8 cellular contexts compared by ENCODE assay signal in genomic region chr17:45148183-45149036, GRCh38. TPM values are rescaled to one million over a fixed set of nuclear protein-coding genes. Genes with fewer than 3 reads are reported as not detected.
DNase-seq lines count a peak whose midpoint lies in the region; ATAC-seq and TF ChIP-seq lines count a peak whose summit lies in the region.

TSS of gene HEXIM1 (plus strand) at chr17:45148475. CDS start at chr17:45149191, 716 bp downstream.

- CTCF ChIA-PET in AG04450 (lab: Charles Lee): interaction anchor here (0.6 to 7.3 kb wide), 19 partner anchors 12 to 256 kb away, joined by 3 to 181 read pairs (median 4); partner anchors contain the start of genes ACBD4, HEXIM2 and PLCD3
- CTCF ChIA-PET in activated B cell treated with CpG ODN at 0.5 μM for 24 hours (lab: Charles Lee): interaction anchor here (1.0 to 6.3 kb wide), 13 partner anchors 8 to 168 kb away, joined by 3 to 167 read pairs (median 4); partner anchors contain the start of genes ACBD4, HEXIM2 and PLCD3

- in situ Hi-C loops in GM18951 (cut with MboI; ENCODE audit: low sequenced_read_pairs, unreplicated experiment): no loop called here

- peaks cover 61% of the 10 kb centered on the region for H3K4me1 Mint-ChIP-seq in activated B cell treated with CpG ODN at 0.5 μM for 24 hours

- intact Hi-C loops in activated B cell treated with CpG ODN at 0.5 μM for 24 hours (cut with micrococcal nuclease): loop anchor here (1.0 to 2.0 kb wide), 7 partner anchors 13 to 168 kb away; partner anchors contain the start of genes ACBD4, HEXIM2, MAP3K14 and NMT1

- H3K27me3 Mint-ChIP-seq in activated B cell treated with CpG ODN at 0.5 μM for 24 hours: no peaks in the 10 kb centered on the region

- TF ChIP-seq POLR2A in GM18951 (IDR thresholded peaks at IDR 0.05; ENCODE audit: extremely low read depth, insufficient read depth, insufficient read length): peak; percentile 100

- H3K4me2 ChIP-seq in smooth muscle cell: peak within 1 kb of the TSS; percentile 95

- peak within 1 kb of the TSS; percentile 96 for H3K4me3 ChIP-seq in AG04450 (ENCODE audit: low read depth, low read length)
- peak within 1 kb of the TSS; percentile 74 for H3K4me3 ChIP-seq in smooth muscle cell

- no peaks in the 10 kb centered on the region for H3K36me3 ChIP-seq in smooth muscle cell (ENCODE audit: low read depth)

- peak within 1 kb of the TSS; percentile 100 for H3K27ac Mint-ChIP-seq in activated B cell treated with CpG ODN at 0.5 μM for 24 hours

- H4K20me1 ChIP-seq in smooth muscle cell (ENCODE audit: low read depth): peaks cover 45% of the 10 kb centered on the region

- peak; percentile 99 for DNase-seq in AG04450 (ENCODE audit: low read depth, low spot score)
- peak; percentile 100 for DNase-seq in NCI-H345 (lab: John Stamatoyannopoulos, UW)
- DNase-seq in activated B cell treated with CpG ODN at 0.5 μM for 24 hours: peak; percentile 97
- peak; percentile 89 to 100 (median 99) for DNase-seq in caudate nucleus (lab: John Stamatoyannopoulos, UW)
- DNase-seq in iPS-NIHi7 (ENCODE audit: extremely low spot score): peak; percentile 92
- DNase-seq in smooth muscle cell (lab: John Stamatoyannopoulos, UW; ENCODE audit: unreplicated experiment): peak; percentile 97

- ATAC-seq in HG03196 (IDR thresholded peaks at IDR 0.05; ENCODE audit: unreplicated experiment) (peak; percentile 55), activated B cell treated with CpG ODN at 0.5 μM for 24 hours (ENCODE audit: low read depth) (peak; percentile 74)

- H3F3A ChIP-seq in smooth muscle cell (ENCODE audit: low read depth): peaks cover 23% of the 10 kb centered on the region

- TF ChIP-seq CTCF in AG04450 (IDR thresholded peaks at IDR 0.05; ENCODE audit: low read depth, low read length) (no peak), activated B cell treated with CpG ODN at 0.5 μM for 24 hours (IDR thresholded peaks at IDR 0.05) (no peak), smooth muscle cell (IDR thresholded peaks at IDR 0.05; ENCODE audit: borderline replicate concordance, insufficient read depth, poor library complexity, severe bottlenecking) (no peak)

- under 1% methylated on average over 53 of the region's 58 CpGs for WGBS in smooth muscle cell (ENCODE audit: low lambda C conversion rate)

- H3K4me1 ChIP-seq in smooth muscle cell (ENCODE audit: low read depth): peaks cover 17% of the 10 kb centered on the region

- POLR2A ChIA-PET in AG04450 (lab: Yijun Ruan, JAX): interaction anchor here (0.6 to 7.4 kb wide), 52 partner anchors 8 to 1624 kb away, joined by 3 to 399 read pairs (median 5); partner anchors contain the start of genes ACBD4, C1QL1, EFTUD2 and HEXIM2
- POLR2A ChIA-PET in activated B cell treated with CpG ODN at 0.5 μM for 24 hours (lab: Charles Lee): interaction anchor here (0.6 to 8.7 kb wide), 35 partner anchors 9 to 381 kb away, joined by 3 to 703 read pairs (median 6); partner anchors contain the start of genes ACBD4, DCAKD, EFTUD2 and FMNL1

- H3K9ac ChIP-seq in smooth muscle cell (ENCODE audit: low read depth): peak within 1 kb of the TSS; percentile 98

- peak within 1 kb of the TSS; percentile 54 for H2AFZ ChIP-seq in smooth muscle cell (ENCODE audit: low read depth)

- H3K79me2 ChIP-seq in smooth muscle cell (ENCODE audit: low read depth): peaks cover 32% of the 10 kb centered on the region

- H3K27me3 ChIP-seq in AG04450 (ENCODE audit: control insufficient read depth, insufficient read depth, low read length): no peaks in the 10 kb centered on the region
- H3K27me3 ChIP-seq in smooth muscle cell (ENCODE audit: low read depth): no peaks in the 10 kb centered on the region

- no peaks in the 10 kb centered on the region for H3K9me3 Mint-ChIP-seq in activated B cell treated with CpG ODN at 0.5 μM for 24 hours

- peak within 1 kb of the TSS; percentile 96 for H3K4me3 Mint-ChIP-seq in activated B cell treated with CpG ODN at 0.5 μM for 24 hours

- H3K9me3 ChIP-seq in AG04450 (ENCODE audit: control insufficient read depth, insufficient read depth, low read length) (no peaks in the 10 kb centered on the region; the same call in 1 of the 2 replicates), smooth muscle cell (replicated peaks; ENCODE audit: low read depth) (no peaks in the 10 kb centered on the region)

- H3K27ac ChIP-seq in AG04450 (ENCODE audit: low read depth, low read length) (peak within 1 kb of the TSS; percentile 98), caudate nucleus (ENCODE audit: low read depth, low read length) (peak within 1 kb of the TSS; percentile 100), smooth muscle cell (ENCODE audit: low read depth) (peak within 1 kb of the TSS; percentile 97)

- H3K36me3 Mint-ChIP-seq in activated B cell treated with CpG ODN at 0.5 μM for 24 hours (ENCODE audit: low read depth): peaks cover 19% of the 10 kb centered on the region

RNA-seq across cellular contexts. Expression of gene HEXIM1, which starts in this region (rescaled TPM):
- 12.4 and 13.2 TPM in 2 replicates for polyA plus RNA-seq in AG04450 (2011; rRNA removed)
- polyA minus RNA-seq in AG04450 (2011; rRNA and poly(A)+ RNA removed): 10.0 and 11.4 TPM in 2 replicates
- total RNA-seq in activated B cell treated with CpG ODN at 0.5 μM for 24 hours: 19.5 and 21.5 TPM in 2 replicates
- 9.3 and 13.7 TPM in 2 replicates for total RNA-seq in smooth muscle cell
- 9.4 TPM in 2 replicates for polyA plus RNA-seq in smooth muscle cell

Comparison
In these comparisons a context has a peak if more than half of its experiments do, and no peak if none do; other contexts are left out.
1. Peak in every context shown above with its lines: DNase-seq, ATAC-seq, H3K4me3 ChIP-seq and H3K27ac ChIP-seq.